In the genomic region with DNA sequence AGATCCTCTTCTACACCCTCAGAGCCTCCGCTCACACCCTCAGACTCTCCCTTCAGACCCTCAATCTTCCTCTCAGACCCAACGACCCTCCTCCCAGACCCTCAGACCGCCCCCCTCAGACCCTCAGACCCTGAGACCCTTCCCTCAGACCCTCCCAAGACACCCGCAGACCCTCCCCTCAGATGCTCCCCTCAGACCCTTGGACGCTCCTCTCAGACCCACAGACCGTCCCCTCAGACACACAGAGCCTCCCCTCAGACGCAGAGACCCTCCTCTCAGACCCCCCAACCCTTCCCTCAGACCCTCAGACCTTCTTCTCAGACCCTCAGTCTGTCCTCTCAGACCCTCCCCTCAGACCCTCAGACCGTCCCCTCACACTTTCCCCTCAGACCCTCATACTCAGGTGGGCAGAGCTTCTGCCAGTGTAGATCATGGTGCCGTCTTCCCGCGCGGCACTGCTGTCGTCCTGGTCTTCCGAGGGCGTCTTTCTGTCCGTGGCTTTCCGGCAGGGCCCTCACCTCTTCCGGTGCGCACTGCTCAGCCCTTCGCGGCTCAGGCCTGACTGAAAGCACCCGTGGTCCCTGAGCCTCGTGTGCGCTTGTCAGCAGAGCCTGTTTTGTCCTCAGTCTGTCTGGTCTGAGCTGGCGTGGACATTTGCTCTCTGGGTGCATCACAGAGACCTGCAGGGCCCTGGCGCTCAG, we compare ENCODE assay signal across 29 cellular contexts. TPM values are rescaled to one million over a fixed set of nuclear protein-coding genes. Genes with fewer than 3 reads are reported as not detected.
A peak's percentile ranks its signal among the peaks of the same experiment; 100 is the strongest.
DNase-seq lines count a peak whose midpoint lies in the region; ATAC-seq and TF ChIP-seq lines count a peak whose summit lies in the region.
"Had no signal": no experiment of that assay in that cellular context is flagged by ENCODE, and none has a peak within 500 bp of the region (broad histone marks: within the 10 kb centered on the region; RNA-seq: fewer than 3 reads in every experiment).

No MANE protein-coding gene starts in this region.

- TF ChIP-seq CTCF in sigmoid colon (IDR thresholded peaks at IDR 0.05): no peak

- no peak for TF ChIP-seq EP300 in sigmoid colon (IDR thresholded peaks at IDR 0.05)

- H3K27ac ChIP-seq in sigmoid colon: no peak overlapping the region
- H3K27ac ChIP-seq: ascending aorta, heart left ventricle, prostate gland, thoracic aorta, VCaP had no signal

- no peak overlapping the region for H3K4me3 Mint-ChIP-seq in activated CD4-positive, alpha-beta T cell treated with anti-CD3 and anti-CD28 coated beads, Interleukin-2, amount 10 ng/mL, durations not matched to agents 7 days and 5 days
- H3K4me3 Mint-ChIP-seq: activated naive CD8-positive, alpha-beta T cell treated with anti-CD3 and anti-CD28 coated beads, Interleukin-2, amount 10 ng/mL, durations not matched to agents 7 days and 5 days; CD14-positive monocyte; memory B cell had no signal

- CTCF ChIA-PET in activated CD4-positive, alpha-beta T cell treated with anti-CD3 and anti-CD28 coated beads, Interleukin-2, amount 10 ng/mL, durations not matched to agents 7 days and 5 days (lab: Charles Lee): interaction anchor here (2.2 kb wide), 1 partner anchor 9 kb away, joined by 8 read pairs; no protein-coding TSS in a partner anchor

- no peaks in the 10 kb centered on the region for H3K9me3 ChIP-seq in sigmoid colon
- H3K9me3 ChIP-seq: ascending aorta, heart left ventricle, prostate gland, thoracic aorta had no signal

- no peaks in the 10 kb centered on the region for H3K36me3 Mint-ChIP-seq in activated CD4-positive, alpha-beta T cell treated with anti-CD3 and anti-CD28 coated beads, Interleukin-2, amount 10 ng/mL, durations not matched to agents 7 days and 5 days (ENCODE audit: low read depth)
- H3K36me3 Mint-ChIP-seq: activated naive CD8-positive, alpha-beta T cell treated with anti-CD3 and anti-CD28 coated beads, Interleukin-2, amount 10 ng/mL, durations not matched to agents 7 days and 5 days; CD14-positive monocyte; memory B cell had no signal

- TF ChIP-seq POLR2A in sigmoid colon (IDR thresholded peaks at IDR 0.05): no peak

- no peaks in the 10 kb centered on the region for H3K27me3 ChIP-seq in sigmoid colon
- H3K27me3 ChIP-seq: ascending aorta had no signal

- H3K36me3 ChIP-seq in sigmoid colon: no peaks in the 10 kb centered on the region
- H3K36me3 ChIP-seq: ascending aorta, heart left ventricle, prostate gland, thoracic aorta had no signal

- H3K27ac Mint-ChIP-seq in activated CD4-positive, alpha-beta T cell treated with anti-CD3 and anti-CD28 coated beads, Interleukin-2, amount 10 ng/mL, durations not matched to agents 7 days and 5 days: no peak overlapping the region
- H3K27ac Mint-ChIP-seq: activated naive CD8-positive, alpha-beta T cell treated with anti-CD3 and anti-CD28 coated beads, Interleukin-2, amount 10 ng/mL, durations not matched to agents 7 days and 5 days; memory B cell had no signal

- WGBS in sigmoid colon, 2 donors: 81 to 87% methylated on average over 26 of the region's 26 CpGs

- H3K4me3 ChIP-seq in sigmoid colon: no peak overlapping the region
- H3K4me3 ChIP-seq: ascending aorta, heart left ventricle, prostate gland, thoracic aorta had no signal

- peak; percentile 4 for DNase-seq in activated CD4-positive, alpha-beta T cell treated with anti-CD3 and anti-CD28 coated beads, Interleukin-2, amount 10 ng/mL, durations not matched to agents 7 days and 5 days
- no peak for DNase-seq in activated CD4-positive, alpha-beta T cell treated with anti-CD3 and anti-CD28 coated beads for 48 hours
- peak; percentile 25 for DNase-seq in activated CD8-positive, alpha-beta memory T cell treated with anti-CD3 and anti-CD28 coated beads, Interleukin-2, amount 50 U/mL, for 48 hours
- DNase-seq in iPS-NIHi7 (ENCODE audit: extremely low spot score) (peak; percentile 3), sigmoid colon (peak; percentile 36), EL (no peak), cerebellar nuclear complex (lab: John Stamatoyannopoulos, UW) (no peak)
- DNase-seq: 8988T; activated CD4-positive, alpha-beta T cell treated with anti-CD3 and anti-CD28 coated beads, Interleukin-2, amount 50 U/mL, for 1 hour; activated effector memory CD4-positive, alpha-beta T cell treated with Interleukin-2 at 50 U/mL for 16 hours; activated naive CD8-positive, alpha-beta T cell treated with anti-CD3 and anti-CD28 coated beads, Interleukin-2, amount 10 ng/mL, durations not matched to agents 7 days and 5 days; Calu3; caudate nucleus; Kasumi-1; NCI-H1694; NCI-H2171; NCI-H524 treated with DMSO at 0.1 percent for 48 hours; NK-92 treated with Interleukin-12 subunit alpha and Interleukin-12 subunit beta, amount 100 ng/mL, for 24 hours; PC-3; SHP77; stimulated activated naive CD4-positive, alpha-beta T cell treated with Interleukin-2 at 50 U/mL for 16 hours had no signal

- ATAC-seq in HG02852 (IDR thresholded peaks at IDR 0.05; ENCODE audit: unreplicated experiment): no peak
- ATAC-seq: heart left ventricle, PC-3 had no signal

- peaks cover 0 to 7% (median 5%) of the 10 kb centered on the region in 4 donors for H3K4me1 ChIP-seq in sigmoid colon
- H3K4me1 ChIP-seq: ascending aorta, prostate gland had no signal

- POLR2A ChIA-PET in activated CD4-positive, alpha-beta T cell treated with anti-CD3 and anti-CD28 coated beads, Interleukin-2, amount 10 ng/mL, durations not matched to agents 7 days and 5 days (lab: Charles Lee): no interaction called here

- peaks cover 17% of the 10 kb centered on the region for H3K27me3 Mint-ChIP-seq in activated CD4-positive, alpha-beta T cell treated with anti-CD3 and anti-CD28 coated beads, Interleukin-2, amount 10 ng/mL, durations not matched to agents 7 days and 5 days

- intact Hi-C loops in sigmoid colon (cut with DNase I): no loop called here

- H3K9me3 Mint-ChIP-seq in activated CD4-positive, alpha-beta T cell treated with anti-CD3 and anti-CD28 coated beads, Interleukin-2, amount 10 ng/mL, durations not matched to agents 7 days and 5 days: no peaks in the 10 kb centered on the region
- H3K9me3 Mint-ChIP-seq: activated naive CD8-positive, alpha-beta T cell treated with anti-CD3 and anti-CD28 coated beads, Interleukin-2, amount 10 ng/mL, durations not matched to agents 7 days and 5 days; CD14-positive monocyte; memory B cell had no signal

- H3K4me1 Mint-ChIP-seq in activated CD4-positive, alpha-beta T cell treated with anti-CD3 and anti-CD28 coated beads, Interleukin-2, amount 10 ng/mL, durations not matched to agents 7 days and 5 days: no peaks in the 10 kb centered on the region

RNA-seq across cellular contexts. Expression of a gene that starts 18.9 kb away (rescaled TPM):
- total RNA-seq in activated CD4-positive, alpha-beta T cell treated with anti-CD3 and anti-CD28 coated beads, Interleukin-2, amount 10 ng/mL, durations not matched to agents 7 days and 5 days: 100 to 1,000 TPM; 152 to 153 TPM
- total RNA-seq in sigmoid colon: 10 to 100 TPM; 26.5 to 46.0 (median 33.8) TPM
- 10 to 100 TPM; 40.2 to 57.1 (median 54.6) TPM for polyA plus RNA-seq in sigmoid colon

Comparison
In these comparisons a context has a peak if more than half of its experiments do, and no peak if none do; other contexts are left out.
1. DNase-seq: peak in activated CD4-positive, alpha-beta T cell treated with anti-CD3 and anti-CD28 coated beads, Interleukin-2, amount 10 ng/mL, durations not matched to agents 7 days and 5 days (single experiment), activated CD8-positive, alpha-beta memory T cell treated with anti-CD3 and anti-CD28 coated beads, Interleukin-2, amount 50 U/mL, for 48 hours (single experiment), iPS-NIHi7 (single experiment) and sigmoid colon (single experiment); none in activated CD4-positive, alpha-beta T cell treated with anti-CD3 and anti-CD28 coated beads for 48 hours (single experiment), EL (single experiment) and cerebellar nuclear complex (0 of 2).